Comparison of ENCODE assay signal across 15 cellular contexts in the genomic region with DNA sequence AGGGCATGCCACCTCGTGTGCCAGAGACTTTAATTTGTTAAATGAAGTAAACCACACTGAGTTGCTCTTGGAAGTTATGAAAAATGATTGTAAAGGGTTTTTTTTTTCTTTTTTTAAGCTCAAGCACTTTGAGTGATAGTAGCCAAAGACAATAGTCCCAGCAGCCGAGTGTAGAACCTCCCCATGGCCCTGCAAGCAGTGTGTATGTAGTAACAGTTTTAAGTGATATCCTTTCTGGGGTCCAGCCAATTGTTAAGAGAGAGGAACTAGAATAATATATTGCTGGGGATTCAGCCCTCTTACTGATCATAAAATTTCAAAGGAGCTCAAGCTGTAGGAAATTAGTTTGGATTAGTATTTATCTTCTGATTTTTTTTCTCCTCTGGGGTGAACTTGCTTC. TPM values are rescaled to one million over a fixed set of nuclear protein-coding genes. Genes with fewer than 3 reads are reported as not detected.
DNase-seq lines count a peak whose midpoint lies in the region; ATAC-seq and TF ChIP-seq lines count a peak whose summit lies in the region.
"Had no signal": no experiment of that assay in that cellular context is flagged by ENCODE, and none has a peak within 500 bp of the region (broad histone marks: within the 10 kb centered on the region; RNA-seq: fewer than 3 reads in every experiment).

No MANE protein-coding gene starts in this region.

- H3K4me3 ChIP-seq in heart left ventricle: no peak overlapping the region
- no peak overlapping the region for H3K4me3 ChIP-seq in ascending aorta
- no peak overlapping the region for H3K4me3 ChIP-seq in mesendoderm (ENCODE audit: low read length)
- H3K4me3 ChIP-seq: BLaER1, MG63, Peyer's patch had no signal

- 40 to 57% (median 50%) methylated on average over 2 of the region's 2 CpGs for WGBS in heart left ventricle, 4 donors
- no CpG with 5 or more reads among the region's 2 CpGs for WGBS in mesendoderm (ENCODE audit: extremely low coverage, insufficient coverage, low lambda C conversion rate)

- no peak overlapping the region for H4K5ac ChIP-seq in mesendoderm (ENCODE audit: low read length)

- no peaks in the 10 kb centered on the region for H3K79me1 ChIP-seq in mesendoderm (ENCODE audit: low read length)

- H3K27ac ChIP-seq in heart left ventricle (no peak overlapping the region), ascending aorta (peak overlapping the region; percentile 55), mesendoderm (ENCODE audit: low read depth, low read length) (no peak overlapping the region)
- H3K27ac ChIP-seq: 22Rv1, BLaER1, Peyer's patch had no signal

- H3K4me1 Mint-ChIP-seq in activated CD4-positive, alpha-beta T cell treated with anti-CD3 and anti-CD28 coated beads, Interleukin-2, amount 10 ng/mL, durations not matched to agents 7 days and 5 days: no peaks in the 10 kb centered on the region

- no peak overlapping the region for H3K23ac ChIP-seq in mesendoderm (ENCODE audit: low read length)

- no peak for TF ChIP-seq CTCF in heart left ventricle (IDR thresholded peaks at IDR 0.05)
- TF ChIP-seq CTCF in ascending aorta (IDR thresholded peaks at IDR 0.05): no peak

- CTCF ChIA-PET in activated CD4-positive, alpha-beta T cell treated with anti-CD3 and anti-CD28 coated beads, Interleukin-2, amount 10 ng/mL, durations not matched to agents 7 days and 5 days (lab: Charles Lee): no interaction called here

- no peaks in the 10 kb centered on the region for H3K79me2 ChIP-seq in mesendoderm (ENCODE audit: control insufficient read depth, insufficient read depth, low read length)

- H3K36me3 Mint-ChIP-seq in activated CD4-positive, alpha-beta T cell treated with anti-CD3 and anti-CD28 coated beads, Interleukin-2, amount 10 ng/mL, durations not matched to agents 7 days and 5 days (ENCODE audit: low read depth): no peaks in the 10 kb centered on the region

- H3K9me3 ChIP-seq in heart left ventricle (peaks cover 0 to 11% (median 0%) of the 10 kb centered on the region in 12 donors), ascending aorta (peaks cover 4 to 5% of the 10 kb centered on the region in 2 donors)
- H3K9me3 ChIP-seq: BLaER1, Peyer's patch had no signal

- H2AK5ac ChIP-seq in mesendoderm (ENCODE audit: low read length): no peak overlapping the region

- ATAC-seq in heart left ventricle (peak in 3 of 4 donors; percentile 33 to 50 (median 37)), Right ventricle myocardium inferior (no peak), HG03469 (IDR thresholded peaks at IDR 0.05; ENCODE audit: unreplicated experiment) (no peak), SK-N-SH treated with all-trans-retinoic acid at 6 μM for 48 hours (no peak; the same call in 2 of the 3 replicates)

- H3K4me2 ChIP-seq in mesendoderm (ENCODE audit: low read length): no peak overlapping the region
- H3K4me2 ChIP-seq: BLaER1 had no signal

- H2BK15ac ChIP-seq in mesendoderm (replicated peaks; ENCODE audit: low read depth): no peak overlapping the region

- H3K4ac ChIP-seq in mesendoderm (ENCODE audit: low read depth, low read length): no peak overlapping the region

- H3K9ac ChIP-seq in mesendoderm (ENCODE audit: low read length): no peak overlapping the region
- H3K9ac ChIP-seq: BLaER1 had no signal

- no peak overlapping the region for H2BK5ac ChIP-seq in mesendoderm (ENCODE audit: low read length)

- no peaks in the 10 kb centered on the region for H3K27me3 Mint-ChIP-seq in activated CD4-positive, alpha-beta T cell treated with anti-CD3 and anti-CD28 coated beads, Interleukin-2, amount 10 ng/mL, durations not matched to agents 7 days and 5 days

- H3K27me3 ChIP-seq in heart left ventricle: no peaks in the 10 kb centered on the region
- no peaks in the 10 kb centered on the region for H3K27me3 ChIP-seq in ascending aorta
- H3K27me3 ChIP-seq in mesendoderm (ENCODE audit: insufficient read depth, low read length, poor library complexity): no peaks in the 10 kb centered on the region
- H3K27me3 ChIP-seq: BLaER1, MG63, Peyer's patch had no signal

- no peak overlapping the region for H3K56ac ChIP-seq in mesendoderm (ENCODE audit: low read length)

- intact Hi-C loops in heart left ventricle (cut with DNase I) (no loop called here), Right ventricle myocardium inferior (cut with DNase I) (no loop called here), ascending aorta (cut with DNase I) (no loop called here)

- H3K36me3 ChIP-seq in heart left ventricle (peaks cover 0 to 4% (median 0%) of the 10 kb centered on the region in 9 donors), ascending aorta (peaks cover 0 to 6% of the 10 kb centered on the region in 2 donors), mesendoderm (ENCODE audit: control insufficient read depth, insufficient read depth, low read length) (no peaks in the 10 kb centered on the region)
- H3K36me3 ChIP-seq: BLaER1, MG63, Peyer's patch had no signal

- no peak overlapping the region for H3K27ac Mint-ChIP-seq in activated CD4-positive, alpha-beta T cell treated with anti-CD3 and anti-CD28 coated beads, Interleukin-2, amount 10 ng/mL, durations not matched to agents 7 days and 5 days

- no peak for TF ChIP-seq POLR2A in heart left ventricle (IDR thresholded peaks at IDR 0.05)

- no peak overlapping the region for H3K4me3 Mint-ChIP-seq in activated CD4-positive, alpha-beta T cell treated with anti-CD3 and anti-CD28 coated beads, Interleukin-2, amount 10 ng/mL, durations not matched to agents 7 days and 5 days

- H3K18ac ChIP-seq in mesendoderm (ENCODE audit: low read length): no peak overlapping the region

- H2BK120ac ChIP-seq in mesendoderm (ENCODE audit: low read depth, low read length): no peak overlapping the region

- POLR2A ChIA-PET in activated CD4-positive, alpha-beta T cell treated with anti-CD3 and anti-CD28 coated beads, Interleukin-2, amount 10 ng/mL, durations not matched to agents 7 days and 5 days (lab: Charles Lee): no interaction called here

- H3K9me3 Mint-ChIP-seq in activated CD4-positive, alpha-beta T cell treated with anti-CD3 and anti-CD28 coated beads, Interleukin-2, amount 10 ng/mL, durations not matched to agents 7 days and 5 days: peaks cover 4% of the 10 kb centered on the region

- H4K8ac ChIP-seq in mesendoderm (ENCODE audit: low read depth, low read length): peak overlapping the region; percentile 13

- DNase-seq in heart left ventricle: no peak
- DNase-seq in Right ventricle myocardium inferior (ENCODE audit: missing footprints): no peak
- no peak for DNase-seq in ascending aorta (ENCODE audit: low spot score in 2 of 2)
- DNase-seq in mesendoderm: no peak
- DNase-seq in COR-L47 (lab: John Stamatoyannopoulos, UW): no peak
- no peak for DNase-seq in activated CD4-positive, alpha-beta T cell treated with anti-CD3 and anti-CD28 coated beads, Interleukin-2, amount 10 ng/mL, durations not matched to agents 7 days and 5 days
- DNase-seq: MG63, NCI-H1092 treated with DMSO at 0.1 percent for 48 hours, NCI-H510A treated with DMSO at 0.1 percent for 48 hours, Peyer's patch, Right ventricle myocardium superior had no signal

- H3K4me1 ChIP-seq in heart left ventricle (peaks cover 0 to 10% (median 2%) of the 10 kb centered on the region in 12 donors), ascending aorta (peaks cover 2 to 12% of the 10 kb centered on the region in 2 donors), mesendoderm (ENCODE audit: control insufficient read depth, low read depth, low read length) (no peaks in the 10 kb centered on the region)
- H3K4me1 ChIP-seq: BLaER1, Peyer's patch had no signal

TF ChIP-seq in SK-N-SH treated with all-trans-retinoic acid at 6 μM for 48 hours, 23 proteins besides CTCF, POLR2A, EP300 and RAD21 (continues in another document):
- no peak for TF ChIP-seq ZFP3 (CRISPR knock-in tag; IDR thresholded peaks at IDR 0.05)
- no peak for TF ChIP-seq PPARA (CRISPR knock-in tag; IDR thresholded peaks at IDR 0.05; ENCODE audit: borderline replicate concordance)
- TF ChIP-seq ZNF565 (CRISPR knock-in tag; conservative IDR thresholded peaks at IDR 0.05; ENCODE audit: low read depth): no peak
- TF ChIP-seq, protein P1, sequence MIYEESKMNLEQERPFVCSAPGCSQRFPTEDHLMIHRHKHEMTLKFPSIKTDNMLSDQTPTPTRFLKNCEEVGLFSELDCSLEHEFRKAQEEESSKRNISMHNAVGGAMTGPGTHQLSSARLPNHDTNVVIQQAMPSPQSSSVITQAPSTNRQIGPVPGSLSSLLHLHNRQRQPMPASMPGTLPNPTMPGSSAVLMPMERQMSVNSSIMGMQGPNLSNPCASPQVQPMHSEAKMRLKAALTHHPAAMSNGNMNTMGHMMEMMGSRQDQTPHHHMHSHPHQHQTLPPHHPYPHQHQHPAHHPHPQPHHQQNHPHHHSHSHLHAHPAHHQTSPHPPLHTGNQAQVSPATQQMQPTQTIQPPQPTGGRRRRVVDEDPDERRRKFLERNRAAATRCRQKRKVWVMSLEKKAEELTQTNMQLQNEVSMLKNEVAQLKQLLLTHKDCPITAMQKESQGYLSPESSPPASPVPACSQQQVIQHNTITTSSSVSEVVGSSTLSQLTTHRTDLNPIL (CRISPR knock-in tag; IDR thresholded peaks at IDR 0.05; ENCODE audit: low read depth): no peak
- TF ChIP-seq, protein P2, sequence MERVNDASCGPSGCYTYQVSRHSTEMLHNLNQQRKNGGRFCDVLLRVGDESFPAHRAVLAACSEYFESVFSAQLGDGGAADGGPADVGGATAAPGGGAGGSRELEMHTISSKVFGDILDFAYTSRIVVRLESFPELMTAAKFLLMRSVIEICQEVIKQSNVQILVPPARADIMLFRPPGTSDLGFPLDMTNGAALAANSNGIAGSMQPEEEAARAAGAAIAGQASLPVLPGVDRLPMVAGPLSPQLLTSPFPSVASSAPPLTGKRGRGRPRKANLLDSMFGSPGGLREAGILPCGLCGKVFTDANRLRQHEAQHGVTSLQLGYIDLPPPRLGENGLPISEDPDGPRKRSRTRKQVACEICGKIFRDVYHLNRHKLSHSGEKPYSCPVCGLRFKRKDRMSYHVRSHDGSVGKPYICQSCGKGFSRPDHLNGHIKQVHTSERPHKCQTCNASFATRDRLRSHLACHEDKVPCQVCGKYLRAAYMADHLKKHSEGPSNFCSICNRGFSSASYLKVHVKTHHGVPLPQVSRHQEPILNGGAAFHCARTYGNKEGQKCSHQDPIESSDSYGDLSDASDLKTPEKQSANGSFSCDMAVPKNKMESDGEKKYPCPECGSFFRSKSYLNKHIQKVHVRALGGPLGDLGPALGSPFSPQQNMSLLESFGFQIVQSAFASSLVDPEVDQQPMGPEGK (CRISPR knock-in tag; IDR thresholded peaks at IDR 0.05; ENCODE audit: borderline replicate concordance): no peak
- TF ChIP-seq OSR1 (CRISPR knock-in tag; IDR thresholded peaks at IDR 0.05): no peak
- TF ChIP-seq SNAI2 (CRISPR knock-in tag; IDR thresholded peaks at IDR 0.05): no peak
- no peak for TF ChIP-seq ISL1 (CRISPR knock-in tag; IDR thresholded peaks at IDR 0.05)
- no peak for TF ChIP-seq CSDC2 (CRISPR knock-in tag; IDR thresholded peaks at IDR 0.05)

RNA-seq across cellular contexts. Expression of a gene that starts 43.1 kb away (rescaled TPM):
- total RNA-seq in heart left ventricle: 100 to 1,000 TPM in 3 of 9 donors, 10 to 100 TPM in 5, 1 to 10 TPM in 1; 8.8 to 127 (median 34.9) TPM
- polyA plus RNA-seq in heart left ventricle: 10 to 100 TPM in 1 of 2 donors, 1 to 10 TPM in 1; 9.8 to 20.5 TPM
- total RNA-seq in Right ventricle myocardium inferior: 10.6 TPM
- 3.5 TPM for total RNA-seq in ascending aorta
- 0.03 TPM for polyA plus RNA-seq in mesendoderm (2013, experiment 1 of 2)
- 0.06 TPM for polyA plus RNA-seq in mesendoderm (2013, experiment 2 of 2)
- total RNA-seq in activated CD4-positive, alpha-beta T cell treated with anti-CD3 and anti-CD28 coated beads, Interleukin-2, amount 10 ng/mL, durations not matched to agents 7 days and 5 days: not detected

Comparison
In these comparisons a context has a peak if more than half of its experiments do, and no peak if none do; other contexts are left out.
1. ATAC-seq: peak in heart left ventricle (3 of 4); none in Right ventricle myocardium inferior (single experiment), HG03469 (single experiment) and SK-N-SH treated with all-trans-retinoic acid at 6 μM for 48 hours (single experiment).
2. H3K27ac ChIP-seq: peak in ascending aorta (2 of 2); none in heart left ventricle (0 of 12) and mesendoderm (single experiment).